In the genomic region with DNA sequence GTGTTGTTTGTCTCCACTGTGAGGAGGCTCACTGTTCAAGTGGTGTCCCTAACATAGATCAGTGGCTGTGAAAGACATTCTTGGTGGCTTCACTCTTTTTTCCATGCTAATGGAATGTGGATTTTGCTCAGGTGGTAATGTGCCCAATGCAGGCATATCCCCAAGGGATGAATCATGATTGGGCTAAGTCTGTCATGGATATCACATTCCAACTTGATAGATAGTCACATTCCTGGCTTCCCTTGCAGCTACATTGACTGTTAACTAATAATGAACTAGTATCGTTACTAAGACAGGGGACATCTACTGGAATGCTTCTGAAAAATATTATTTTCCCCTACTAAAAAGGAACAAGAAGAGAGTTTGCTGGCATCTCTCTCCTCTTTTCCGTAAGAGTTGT, we compare ENCODE assay signal across 8 cellular contexts.
"Had no signal": no experiment of that assay in that cellular context is flagged by ENCODE, and none has a peak within 500 bp of the region (broad histone marks: within the 10 kb centered on the region; RNA-seq: fewer than 3 reads in every experiment).

No MANE protein-coding gene starts in this region.

- H3K4me3 ChIP-seq: K562 had no signal

- H3K27ac ChIP-seq: HL-60, KMS-11 had no signal

- H3K4me2 ChIP-seq: KMS-11 had no signal

- DNase-seq: IMR-90, KBM-7, KG1 had no signal

- ATAC-seq: HepG2, K562 had no signal

- FAIRE-seq: HepG2, HTR-8/SVneo, K562 had no signal

- H3K9ac ChIP-seq: KMS-11 had no signal
